ENCODE assay signal across 8 cellular contexts in genomic region chr21:17775431-17776126, GRCh38. TPM values are rescaled to one million over a fixed set of nuclear protein-coding genes. Genes with fewer than 3 reads are reported as not detected.
A peak's percentile ranks its signal among the peaks of the same experiment; 100 is the strongest.
DNase-seq lines count a peak whose midpoint lies in the region; ATAC-seq and TF ChIP-seq lines count a peak whose summit lies in the region.

No MANE protein-coding gene starts in this region.

- H4K91ac ChIP-seq in neuronal stem cell (ENCODE audit: low read depth, low read length, poor library complexity): no peak overlapping the region

- H3K36me3 Mint-ChIP-seq in activated CD4-positive, alpha-beta T cell treated with anti-CD3 and anti-CD28 coated beads, Interleukin-2, amount 10 ng/mL, durations not matched to agents 24 days and 14 days (ENCODE audit: low read depth): peaks cover 35% of the 10 kb centered on the region

- H3K4ac ChIP-seq in neuronal stem cell (ENCODE audit: low read length): no peak overlapping the region

- peak; percentile 83 for DNase-seq in activated CD4-positive, alpha-beta T cell treated with anti-CD3 and anti-CD28 coated beads, Interleukin-2, amount 10 ng/mL, durations not matched to agents 24 days and 14 days
- DNase-seq in neuronal stem cell (ENCODE audit: low spot score) (no peak), ovary (no peak), WERI-Rb-1 (no peak), thyroid gland (no peak), erythroblast (lab: John Stamatoyannopoulos, UW) (no peak)

- no peaks in the 10 kb centered on the region for H3K9me3 ChIP-seq in neuronal stem cell (replicated peaks in 1 of 2; ENCODE audit: control insufficient read depth in 2 of 2, insufficient read depth in 1 of 2, low read depth in 1 of 2, low read length in 2 of 2)
- H3K9me3 ChIP-seq in ovary: no peaks in the 10 kb centered on the region
- no peaks in the 10 kb centered on the region for H3K9me3 ChIP-seq in WERI-Rb-1 (ENCODE audit: severe bottlenecking)
- H3K9me3 ChIP-seq in thyroid gland: no peaks in the 10 kb centered on the region

- TF ChIP-seq EP300 in ovary (IDR thresholded peaks at IDR 0.05): no peak

- H3K14ac ChIP-seq in neuronal stem cell (ENCODE audit: low read length): peak overlapping the region; percentile 56

- H3K4me3 ChIP-seq in neuronal stem cell (ENCODE audit: low read length in 2 of 2): no peak overlapping the region
- H3K4me3 ChIP-seq in ovary: no peak overlapping the region
- no peak overlapping the region for H3K4me3 ChIP-seq in WERI-Rb-1 (ENCODE audit: low read depth, low read length)
- no peak overlapping the region for H3K4me3 ChIP-seq in thyroid gland (replicated peaks in 1 of 3)

- peak overlapping the region; percentile 68 for H3K4me3 Mint-ChIP-seq in activated CD4-positive, alpha-beta T cell treated with anti-CD3 and anti-CD28 coated beads, Interleukin-2, amount 10 ng/mL, durations not matched to agents 24 days and 14 days

- H2BK120ac ChIP-seq in neuronal stem cell (ENCODE audit: low read depth, low read length): no peak overlapping the region

- no peak overlapping the region for H2BK15ac ChIP-seq in neuronal stem cell (ENCODE audit: low read length)

- H3K27me3 Mint-ChIP-seq in activated CD4-positive, alpha-beta T cell treated with anti-CD3 and anti-CD28 coated beads, Interleukin-2, amount 10 ng/mL, durations not matched to agents 24 days and 14 days: no peaks in the 10 kb centered on the region

- H3K4me1 Mint-ChIP-seq in activated CD4-positive, alpha-beta T cell treated with anti-CD3 and anti-CD28 coated beads, Interleukin-2, amount 10 ng/mL, durations not matched to agents 24 days and 14 days: peaks cover 46% of the 10 kb centered on the region

- no peak overlapping the region for H3K9ac ChIP-seq in neuronal stem cell (ENCODE audit: low read depth, low read length, poor library complexity)

- TF ChIP-seq CTCF in ovary (IDR thresholded peaks at IDR 0.05) (no peak), WERI-Rb-1 (IDR thresholded peaks at IDR 0.05; ENCODE audit: low read depth, low read length) (no peak), thyroid gland (IDR thresholded peaks at IDR 0.05) (no peak)

- no peak overlapping the region for H2BK12ac ChIP-seq in neuronal stem cell (ENCODE audit: low read length)

- H3K4me1 ChIP-seq in neuronal stem cell (ENCODE audit: control insufficient read depth in 2 of 2, insufficient read depth in 1 of 2, low read depth in 1 of 2, low read length in 2 of 2) (no peaks in the 10 kb centered on the region), ovary (ENCODE audit: insufficient read depth) (no peaks in the 10 kb centered on the region), thyroid gland (no peaks in the 10 kb centered on the region)

- ATAC-seq in GM18519 (IDR thresholded peaks at IDR 0.05; ENCODE audit: low FRiP score, unreplicated experiment) (peak; percentile 54), HG02884 (IDR thresholded peaks at IDR 0.05; ENCODE audit: unreplicated experiment) (peak; percentile 68)

- H2BK5ac ChIP-seq in neuronal stem cell (ENCODE audit: low read length): no peak overlapping the region

- H3K36me3 ChIP-seq in neuronal stem cell (replicated peaks in 1 of 2; ENCODE audit: control insufficient read depth in 2 of 2, insufficient read depth in 2 of 2, low read length in 2 of 2) (no peaks in the 10 kb centered on the region), ovary (no peaks in the 10 kb centered on the region), WERI-Rb-1 (no peaks in the 10 kb centered on the region), thyroid gland (no peaks in the 10 kb centered on the region)

- peaks cover 34% of the 10 kb centered on the region for H3K9me3 Mint-ChIP-seq in activated CD4-positive, alpha-beta T cell treated with anti-CD3 and anti-CD28 coated beads, Interleukin-2, amount 10 ng/mL, durations not matched to agents 24 days and 14 days

- no CpG with 5 or more reads among the region's 17 CpGs for WGBS in neuronal stem cell (ENCODE audit: extremely low coverage in 2 of 2, insufficient read length in 2 of 2, insufficient replicate concordance in 1 of 2), 2 donors
- 81 to 85% (median 83%) methylated on average over 17 of the region's 17 CpGs for WGBS in ovary, 3 donors
- WGBS in thyroid gland, 2 donors: 76 to 80% methylated on average over 14 to 17 of the region's 17 CpGs

- peak overlapping the region; percentile 79 for H3K27ac Mint-ChIP-seq in activated CD4-positive, alpha-beta T cell treated with anti-CD3 and anti-CD28 coated beads, Interleukin-2, amount 10 ng/mL, durations not matched to agents 24 days and 14 days

- no peak overlapping the region for H3K23ac ChIP-seq in neuronal stem cell (ENCODE audit: low read depth, low read length, poor library complexity)

- TF ChIP-seq POLR2A in ovary (IDR thresholded peaks at IDR 0.05) (no peak), thyroid gland (IDR thresholded peaks at IDR 0.05) (no peak), erythroblast (IDR thresholded peaks at IDR 0.05; ENCODE audit: low read length) (no peak)

- peak overlapping the region; percentile 48 for H3K18ac ChIP-seq in neuronal stem cell (ENCODE audit: low read length)

- H2AK5ac ChIP-seq in neuronal stem cell (ENCODE audit: low read depth, low read length): no peak overlapping the region

- H3K4me2 ChIP-seq in neuronal stem cell (ENCODE audit: insufficient read depth, low read length, poor library complexity, severe bottlenecking): no peak overlapping the region

- H3K27me3 ChIP-seq in neuronal stem cell (ENCODE audit: control insufficient read depth in 3 of 3, insufficient read depth in 3 of 3, low read depth in 1 of 3, low read length in 3 of 3) (no peaks in the 10 kb centered on the region), ovary (no peaks in the 10 kb centered on the region), WERI-Rb-1 (ENCODE audit: insufficient read depth, low read depth, severe bottlenecking) (no peaks in the 10 kb centered on the region), thyroid gland (no peaks in the 10 kb centered on the region)

- H3K27ac ChIP-seq in neuronal stem cell (replicated peaks; ENCODE audit: low read length) (no peak overlapping the region), ovary (no peak overlapping the region), WERI-Rb-1 (no peak overlapping the region), thyroid gland (no peak overlapping the region)

- no peaks in the 10 kb centered on the region for H3K79me1 ChIP-seq in neuronal stem cell (ENCODE audit: low read depth, low read length)

- no peak overlapping the region for H2AFZ ChIP-seq in neuronal stem cell (ENCODE audit: low read length)

- intact Hi-C loops in activated CD4-positive, alpha-beta T cell treated with anti-CD3 and anti-CD28 coated beads, Interleukin-2, amount 10 ng/mL, durations not matched to agents 24 days and 14 days (cut with micrococcal nuclease): loop anchor here (1.0 to 2.0 kb wide), 2 partner anchors 9 to 67 kb away; no protein-coding TSS in a partner anchor
- intact Hi-C loops in ovary (cut with DNase I) (no loop called here), thyroid gland (cut with DNase I) (no loop called here)

- H4K8ac ChIP-seq in neuronal stem cell (ENCODE audit: low read depth, low read length): no peak overlapping the region

RNA-seq across cellular contexts. Expression of gene C21orf91, which starts 43.6 kb away (rescaled TPM):
- 37.0 and 39.6 TPM in 2 replicates for total RNA-seq in activated CD4-positive, alpha-beta T cell treated with anti-CD3 and anti-CD28 coated beads, Interleukin-2, amount 10 ng/mL, durations not matched to agents 24 days and 14 days
- polyA plus RNA-seq in neuronal stem cell (2013, experiment 1 of 2): 21.8 TPM
- 22.2 TPM for polyA plus RNA-seq in neuronal stem cell (2013, experiment 2 of 2)
- total RNA-seq in ovary: 10 to 100 TPM in 5 of 7 donors, 1 to 10 TPM in 2; 7.4 to 19.2 (median 15.7) TPM
- 1 to 10 TPM; 5.3 to 8.4 TPM for polyA plus RNA-seq in ovary
- total RNA-seq in thyroid gland: 10 to 100 TPM in 2 of 4 donors, 1 to 10 TPM in 2; 8.6 to 19.6 (median 11.9) TPM
